Comparison of ENCODE assay signal across 1 cellular context in genomic region chr1:156319664-156320063, GRCh38.
TF ChIP-seq lines count a peak whose summit lies in the region.

No MANE protein-coding gene starts in this region.

TF ChIP-seq in WTC11, 78 proteins besides CTCF, POLR2A, EP300 and RAD21 (continued from another document):
- no peak for TF ChIP-seq ZNF425 (CRISPR knock-in tag; conservative IDR thresholded peaks at IDR 0.05)
- no peak for TF ChIP-seq CBFB (CRISPR knock-in tag; IDR thresholded peaks at IDR 0.05; ENCODE audit: low read depth)
- TF ChIP-seq MYBL2 (CRISPR knock-in tag; IDR thresholded peaks at IDR 0.05), result no peak
- TF ChIP-seq HMGA2 (CRISPR knock-in tag; IDR thresholded peaks at IDR 0.05), result no peak
- no peak for TF ChIP-seq ZNF512 (CRISPR knock-in tag; IDR thresholded peaks at IDR 0.05; ENCODE audit: borderline replicate concordance)
